In genomic region chr5:93342563-93343061, GRCh38 we compare ENCODE assay signal across 12 cellular contexts.
DNase-seq lines count a peak whose midpoint lies in the region; ATAC-seq and TF ChIP-seq lines count a peak whose summit lies in the region.
"Had no signal": no experiment of that assay in that cellular context is flagged by ENCODE, and none has a peak within 500 bp of the region (broad histone marks: within the 10 kb centered on the region; RNA-seq: fewer than 3 reads in every experiment).

No MANE protein-coding gene starts in this region.

- TF ChIP-seq CTCF in GM10266 (IDR thresholded peaks at IDR 0.05; ENCODE audit: control insufficient read depth, insufficient read depth, low read depth, missing control alignments) (no peak), coronary artery (IDR thresholded peaks at IDR 0.05) (no peak)

- H3K4me3 ChIP-seq in coronary artery, result no peak overlapping the region
- H3K4me3 ChIP-seq: BLaER1, smooth muscle cell had no signal

- H3K36me3 Mint-ChIP-seq in activated T-cell treated with anti-CD3 and anti-CD28 coated beads, Interleukin-2, amount 50 U/mL, for 72 hours (ENCODE audit: insufficient read depth in 2 of 2), result no peaks in the 10 kb centered on the region

- H3K4me3 Mint-ChIP-seq in activated T-cell treated with anti-CD3 and anti-CD28 coated beads, Interleukin-2, amount 50 U/mL, for 72 hours, result no peak overlapping the region

- ATAC-seq in GM19324 (IDR thresholded peaks at IDR 0.05; ENCODE audit: low FRiP score, unreplicated experiment) (peak; percentile 71), HG03025 (IDR thresholded peaks at IDR 0.05; ENCODE audit: low FRiP score, unreplicated experiment) (peak; percentile 88)
- ATAC-seq in activated T-cell treated with anti-CD3 and anti-CD28 coated beads, Interleukin-2, amount 50 U/mL, for 72 hours (replicated peaks in 1 of 2), result no peak
- ATAC-seq: left colon had no signal

- DNase-seq in GM10266 (ENCODE audit: extremely low spot score), result peak; percentile 35
- no peak for DNase-seq in islet precursor cell
- no peak for DNase-seq in coronary artery (ENCODE audit: low spot score)
- DNase-seq in NCI-H1092 treated with DMSO at 0.1 percent for 48 hours (lab: John Stamatoyannopoulos, UW), result no peak
- no peak for DNase-seq in activated T-cell treated with anti-CD3 and anti-CD28 coated beads, Interleukin-2, amount 50 U/mL, for 72 hours
- DNase-seq: activated CD4-positive, CD25-positive, alpha-beta regulatory T cell; left colon had no signal

- no peaks in the 10 kb centered on the region for H3K27me3 Mint-ChIP-seq in activated T-cell treated with anti-CD3 and anti-CD28 coated beads, Interleukin-2, amount 50 U/mL, for 72 hours (ENCODE audit: low read depth)

- H3K9me3 Mint-ChIP-seq in activated T-cell treated with anti-CD3 and anti-CD28 coated beads, Interleukin-2, amount 50 U/mL, for 72 hours, result no peaks in the 10 kb centered on the region

- H3K4me1 Mint-ChIP-seq in activated T-cell treated with anti-CD3 and anti-CD28 coated beads, Interleukin-2, amount 50 U/mL, for 72 hours (ENCODE audit: low read depth), result no peaks in the 10 kb centered on the region

- H3K27ac ChIP-seq in cingulate gyrus (ENCODE audit: low read depth, low read length) (peak overlapping the region; percentile 30), coronary artery (no peak overlapping the region)
- H3K27ac ChIP-seq: BLaER1 had no signal

- H3K27ac Mint-ChIP-seq in activated T-cell treated with anti-CD3 and anti-CD28 coated beads, Interleukin-2, amount 50 U/mL, for 72 hours, result no peak overlapping the region

Comparison
In these comparisons a context has a peak if more than half of its experiments do, and no peak if none do; other contexts are left out.
1. ATAC-seq: peak in GM19324 (single experiment) and HG03025 (single experiment); none in activated T-cell treated with anti-CD3 and anti-CD28 coated beads, Interleukin-2, amount 50 U/mL, for 72 hours (0 of 2).